ENCODE assay signal across 17 cellular contexts in the genomic region with DNA sequence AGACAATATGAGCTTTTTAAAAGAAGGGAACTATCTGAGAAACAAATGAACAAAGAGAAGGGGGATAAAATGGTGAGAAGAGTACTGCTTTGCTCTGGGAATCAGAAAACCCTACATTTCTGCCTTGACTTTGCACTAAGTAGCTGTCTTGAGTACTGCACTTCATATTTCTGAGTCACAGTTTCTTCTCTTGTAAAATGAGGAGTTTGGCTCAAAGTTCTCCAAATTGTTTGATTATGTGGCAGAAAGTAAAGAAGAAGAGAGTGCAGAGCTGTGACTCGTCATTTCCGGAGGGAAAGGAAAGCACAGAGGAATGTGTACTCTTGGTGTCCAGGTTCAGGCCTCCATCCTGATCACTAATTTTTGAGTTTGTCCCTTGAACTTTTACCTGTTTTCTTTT. TPM values are rescaled to one million over a fixed set of nuclear protein-coding genes. Genes with fewer than 3 reads are reported as not detected.
DNase-seq lines count a peak whose midpoint lies in the region; ATAC-seq, FAIRE-seq and TF ChIP-seq lines count a peak whose summit lies in the region.
"Had no signal": no experiment of that assay in that cellular context is flagged by ENCODE, and none has a peak within 500 bp of the region (broad histone marks: within the 10 kb centered on the region; RNA-seq: fewer than 3 reads in every experiment).

No MANE protein-coding gene starts in this region.

- no peak overlapping the region for H2BK120ac ChIP-seq in trophoblast cell (ENCODE audit: insufficient read depth, low read length, poor library complexity)

- no peak overlapping the region for H2AK5ac ChIP-seq in trophoblast cell (ENCODE audit: low read length)

- no peak overlapping the region for H3K18ac ChIP-seq in trophoblast cell (ENCODE audit: low read length)

- no peak overlapping the region for H3K23ac ChIP-seq in trophoblast cell (ENCODE audit: low read length)

- H3K4ac ChIP-seq in trophoblast cell (ENCODE audit: low read depth, low read length) = no peak overlapping the region

- no peak overlapping the region for H3K14ac ChIP-seq in trophoblast cell (ENCODE audit: low read length)

- H3K9me3 ChIP-seq in keratinocyte (ENCODE audit: control insufficient read depth, low read depth, low read length) (no peaks in the 10 kb centered on the region), trophoblast cell (ENCODE audit: insufficient read depth, low read depth, low read length) (no peaks in the 10 kb centered on the region)
- H3K9me3 ChIP-seq: lower lobe of right lung had no signal

- no peaks in the 10 kb centered on the region for H3K79me1 ChIP-seq in trophoblast cell (ENCODE audit: low read length)

- no peak overlapping the region for H2BK12ac ChIP-seq in trophoblast cell (ENCODE audit: low read length)

- no peak overlapping the region for H4K8ac ChIP-seq in trophoblast cell (ENCODE audit: low read depth, low read length)

- no CpG with 5 or more reads among the region's 2 CpGs for WGBS in trophoblast cell (ENCODE audit: extremely low coverage, insufficient coverage, insufficient read length)

- peak overlapping the region; percentile 61 for H2AFZ ChIP-seq in keratinocyte (ENCODE audit: control insufficient read depth, low read length)
- H2AFZ ChIP-seq in trophoblast cell (ENCODE audit: insufficient read depth, low read length, poor library complexity) = no peak overlapping the region
- H2AFZ ChIP-seq: parathyroid adenoma had no signal

- H3K4me3 ChIP-seq in astrocyte of the cerebellum (ENCODE audit: low read depth, low read length) = no peak overlapping the region
- H3K4me3 ChIP-seq in keratinocyte (ENCODE audit: control insufficient read depth in 2 of 3, extremely low read depth in 1 of 3, insufficient read depth in 2 of 3, low read depth in 1 of 3, low read length in 3 of 3) = no peak overlapping the region
- H3K4me3 ChIP-seq in trophoblast cell (ENCODE audit: low read depth, low read length) = no peak overlapping the region
- H3K4me3 ChIP-seq: K562, lower lobe of right lung had no signal

- TF ChIP-seq CTCF in astrocyte of the cerebellum (IDR thresholded peaks at IDR 0.05; ENCODE audit: low read depth, low read length, missing control alignments) (no peak), keratinocyte (optimal IDR thresholded peaks at IDR 0.05 in 1 of 3, IDR thresholded peaks at IDR 0.05 in 1 of 3, conservative IDR thresholded peaks at IDR 0.05 in 1 of 3; ENCODE audit: extremely low read depth in 1 of 3, insufficient read depth in 2 of 3, low read length in 3 of 3) (no peak)

- no peak overlapping the region for H4K91ac ChIP-seq in trophoblast cell (ENCODE audit: low read depth, low read length)

- peaks cover 17% of the 10 kb centered on the region for H3K4me1 ChIP-seq in keratinocyte (ENCODE audit: control insufficient read depth, extremely low read depth, insufficient read depth, low read length)
- H3K4me1 ChIP-seq in trophoblast cell (ENCODE audit: control insufficient read depth in 1 of 2, insufficient read depth in 2 of 2, low read length in 2 of 2) = no peaks in the 10 kb centered on the region
- H3K4me1 ChIP-seq: lower lobe of right lung, parathyroid adenoma had no signal

- dilution Hi-C loops in keratinocyte (cut with MboI; ENCODE audit: extremely low pct_ligation_motif_present, low sequenced_read_pairs) = no loop called here

- H3K4me2 ChIP-seq in keratinocyte (ENCODE audit: control insufficient read depth, extremely low read depth, insufficient read depth, low read depth, low read length) (peak overlapping the region; percentile 15), trophoblast cell (ENCODE audit: low read length) (no peak overlapping the region)

- FAIRE-seq in keratinocyte (lab: Jason Lieb, UNC) = peak; percentile 67
- FAIRE-seq: colon, K562 had no signal

- H3K27ac ChIP-seq in keratinocyte (ENCODE audit: control insufficient read depth, insufficient read depth, low read length) (no peak overlapping the region), trophoblast cell (ENCODE audit: low read depth, low read length) (no peak overlapping the region)
- H3K27ac ChIP-seq: lower lobe of right lung, parathyroid adenoma had no signal

- H2BK5ac ChIP-seq in trophoblast cell (ENCODE audit: low read depth, low read length, poor library complexity) = no peak overlapping the region

- no peak for ATAC-seq in HG02938 (IDR thresholded peaks at IDR 0.05; ENCODE audit: unreplicated experiment)
- ATAC-seq: K562, T-helper 17 cell had no signal

- peak; percentile 14 for DNase-seq in AG08396 (ENCODE audit: low spot score)
- peak; percentile 10 for DNase-seq in HK-2 (ENCODE audit: unreplicated experiment)
- DNase-seq in astrocyte of the cerebellum (ENCODE audit: low read depth) = peak; percentile 28
- DNase-seq in keratinocyte (ENCODE audit: low read depth, low spot score) = no peak
- no peak for DNase-seq in trophoblast cell
- DNase-seq in NCI-H2196 (lab: John Stamatoyannopoulos, UW; ENCODE audit: unreplicated experiment) = no peak
- no peak for DNase-seq in NCI-H1092 treated with DMSO at 0.1 percent for 48 hours (lab: John Stamatoyannopoulos, UW)
- DNase-seq: activated CD4-positive, alpha-beta memory T cell treated with anti-CD3 and anti-CD28 coated beads for 36 hours; activated gamma-delta T cell; glutamatergic neuron; lower lobe of right lung; NCI-H2029; T-helper 17 cell had no signal

- H3K27me3 ChIP-seq in keratinocyte (ENCODE audit: control insufficient read depth, extremely low read depth, insufficient read depth, low read length) = no peaks in the 10 kb centered on the region
- no peaks in the 10 kb centered on the region for H3K27me3 ChIP-seq in trophoblast cell (ENCODE audit: insufficient read depth, low read length)

- H3K36me3 ChIP-seq in keratinocyte (ENCODE audit: control insufficient read depth in 2 of 2, extremely low read depth in 1 of 2, insufficient read depth in 2 of 2, low read length in 2 of 2) (no peaks in the 10 kb centered on the region), trophoblast cell (ENCODE audit: control insufficient read depth in 1 of 2, insufficient read depth in 2 of 2, low read length in 2 of 2) (no peaks in the 10 kb centered on the region)
- H3K36me3 ChIP-seq: lower lobe of right lung had no signal

- H3K79me2 ChIP-seq in keratinocyte (ENCODE audit: control insufficient read depth, insufficient read depth, low read length) (no peaks in the 10 kb centered on the region), trophoblast cell (ENCODE audit: control insufficient read depth, insufficient read depth, low read length, poor library complexity) (no peaks in the 10 kb centered on the region)
- H3K79me2 ChIP-seq: parathyroid adenoma had no signal

- in situ Hi-C loops in astrocyte of the cerebellum (cut with HindIII; ENCODE audit: low sequenced_read_pairs) = no loop called here

- H3K9ac ChIP-seq in keratinocyte (ENCODE audit: control insufficient read depth, extremely low read depth, insufficient read depth, low read length) (no peak overlapping the region), trophoblast cell (ENCODE audit: low read length) (no peak overlapping the region)
- H3K9ac ChIP-seq: parathyroid adenoma had no signal

- no peaks in the 10 kb centered on the region for H3K9me1 ChIP-seq in keratinocyte (ENCODE audit: control insufficient read depth, extremely low read depth, insufficient read depth, low read length)

- H4K12ac ChIP-seq in trophoblast cell (ENCODE audit: low read depth, low read length) = no peak overlapping the region

- no peaks in the 10 kb centered on the region for H4K20me1 ChIP-seq in keratinocyte (ENCODE audit: control insufficient read depth, extremely low read depth, insufficient read depth, low read length)

RNA-seq across cellular contexts. Expression of gene TP63, which starts 54.7 kb away (rescaled TPM):
- 183 to 225 TPM (median 214 TPM) in 3 replicates for polyA plus RNA-seq in keratinocyte
- polyA plus RNA-seq in keratinocyte (2011; ENCODE audit: low read depth) = 74.0 TPM
- 147 and 150 TPM in 2 replicates for polyA plus RNA-seq in keratinocyte (2011; cell fraction: cytosol; rRNA removed)
- polyA plus RNA-seq in keratinocyte (2011; cell fraction: nucleus; rRNA removed) = 205 and 240 TPM in 2 replicates
- 79.1 and 146 TPM in 2 replicates for polyA plus RNA-seq in keratinocyte (2012; ENCODE audit: low replicate concordance)
- 366 to 406 TPM (median 369 TPM) in 3 replicates for polyA minus RNA-seq in keratinocyte
- polyA minus RNA-seq in keratinocyte (2011; cell fraction: cytosol; rRNA and poly(A)+ RNA removed) = 257 TPM
- 251 and 386 TPM in 2 replicates for polyA minus RNA-seq in keratinocyte (2011; cell fraction: nucleus; rRNA and poly(A)+ RNA removed)
- polyA plus RNA-seq in trophoblast cell (2013) = 14.2 and 14.3 TPM in 2 replicates

Comparison
In these comparisons a context has a peak if more than half of its experiments do, and no peak if none do; other contexts are left out.
1. DNase-seq: peak in AG08396 (single experiment), HK-2 (single experiment) and astrocyte of the cerebellum (single experiment); none in keratinocyte (single experiment), trophoblast cell (0 of 2), NCI-H2196 (single experiment) and NCI-H1092 treated with DMSO at 0.1 percent for 48 hours (single experiment).